20 cellular contexts compared by ENCODE assay signal in genomic region chr18:47265197-47265596, GRCh38. TPM values are rescaled to one million over a fixed set of nuclear protein-coding genes. Genes with fewer than 3 reads are reported as not detected.
DNase-seq lines count a peak whose midpoint lies in the region; ATAC-seq and TF ChIP-seq lines count a peak whose summit lies in the region.
"Had no signal": no experiment of that assay in that cellular context is flagged by ENCODE, and none has a peak within 500 bp of the region (broad histone marks: within the 10 kb centered on the region; RNA-seq: fewer than 3 reads in every experiment).

No MANE protein-coding gene starts in this region.

- H3K4me3 ChIP-seq in AG04449 (ENCODE audit: low read depth, low read length) (peak overlapping the region; percentile 66; the same call in 1 of the 2 replicates), astrocyte of the cerebellum (ENCODE audit: low read depth, low read length) (no peak overlapping the region)
- H3K4me3 ChIP-seq: stomach had no signal

- CTCF ChIA-PET in AG04449 (lab: Yijun Ruan, JAX), result interaction anchor here (0.7 to 6.3 kb wide), 4 partner anchors 9 to 483 kb away, joined by 3 to 40 read pairs (median 4); no protein-coding TSS in a partner anchor

- POLR2A ChIA-PET in AG04449 (lab: Yijun Ruan, JAX), result no interaction called here

- TF ChIP-seq CTCF in AG04449 (IDR thresholded peaks at IDR 0.05; ENCODE audit: insufficient read depth, low read length, missing control alignments) (no peak), astrocyte of the cerebellum (IDR thresholded peaks at IDR 0.05; ENCODE audit: low read depth, low read length, missing control alignments) (no peak)

- ATAC-seq in GM19328 (IDR thresholded peaks at IDR 0.05; ENCODE audit: unreplicated experiment), result no peak
- no peak for ATAC-seq in GM21528 (IDR thresholded peaks at IDR 0.05; ENCODE audit: low FRiP score, unreplicated experiment)
- ATAC-seq: left cardiac atrium, right cardiac atrium had no signal

- in situ Hi-C loops in astrocyte of the cerebellum (cut with HindIII; ENCODE audit: low sequenced_read_pairs), result no loop called here

- DNase-seq in AG04449 (ENCODE audit: low read depth, low spot score), result peak; percentile 64
- DNase-seq in H4 (ENCODE audit: low spot score), result peak; percentile 34
- DNase-seq in astrocyte of the cerebellum (ENCODE audit: low read depth), result peak; percentile 28
- DNase-seq in kidney tubule cell (ENCODE audit: low spot score), result peak; percentile 78
- DNase-seq in medulla oblongata (ENCODE audit: extremely low spot score), result no peak
- no peak for DNase-seq in DMS79 treated with DMSO at 0.1 percent for 48 hours (lab: John Stamatoyannopoulos, UW)
- DNase-seq: activated CD4-positive, alpha-beta T cell treated with anti-CD3 and anti-CD28 coated beads for 48 hours; activated effector memory CD4-positive, alpha-beta T cell treated with anti-CD3 and anti-CD28 coated beads, Interleukin-2, amount 50 U/mL, for 16 hours; amygdala; GF-D8; GOT3; left cardiac atrium; NCI-H2029 treated with DMSO at 0.1 percent for 48 hours; NCI-H446 treated with DMSO at 0.1 percent for 48 hours; right cardiac atrium; stimulated activated CD4-positive, alpha-beta T cell treated with anti-CD3 and anti-CD28 coated beads, Interleukin-1b, Interleukin-23, amount 100 ng/mL, for 48 hours; stomach had no signal

RNA-seq across cellular contexts. Expression of gene SKOR2, which starts 13.7 kb away (rescaled TPM):
- not detected in 2 replicates for total RNA-seq in H4 (2014; rRNA removed; shearing (Covaris generic))
- total RNA-seq: frontal cortex, left cardiac atrium, right cardiac atrium, stomach had no signal

Comparison
In these comparisons a context has a peak if more than half of its experiments do, and no peak if none do; other contexts are left out.
1. DNase-seq: peak in AG04449 (single experiment), H4 (single experiment), astrocyte of the cerebellum (single experiment) and kidney tubule cell (single experiment); none in medulla oblongata (single experiment) and DMS79 treated with DMSO at 0.1 percent for 48 hours (single experiment).